In genomic region chr10:98209441-98209840, GRCh38 we compare ENCODE assay signal across 36 cellular contexts. TPM values are rescaled to one million over a fixed set of nuclear protein-coding genes. Genes with fewer than 3 reads are reported as not detected.
"Had no signal": no experiment of that assay in that cellular context is flagged by ENCODE, and none has a peak within 500 bp of the region (broad histone marks: within the 10 kb centered on the region; RNA-seq: fewer than 3 reads in every experiment).

No MANE protein-coding gene starts in this region.

- H3K9ac ChIP-seq: KMS-11 had no signal

- H3K27me3 ChIP-seq: cardiac muscle cell, Peyer's patch had no signal

- ATAC-seq: activated CD8-positive, alpha-beta T cell treated with anti-CD3 and anti-CD28 coated beads, Interleukin-2, amount 10 ng/mL, durations not matched to agents 7 days and 5 days; activated T-cell treated with anti-CD3 and anti-CD28 coated beads, Interleukin-2, amount 50 U/mL, for 4 hours; PC-3 had no signal

- H3K27ac Mint-ChIP-seq: activated CD4-positive, alpha-beta T cell treated with anti-CD3 and anti-CD28 coated beads, Interleukin-2, amount 10 ng/mL, durations not matched to agents 24 days and 14 days; activated CD8-positive, alpha-beta T cell treated with anti-CD3 and anti-CD28 coated beads, Interleukin-2, amount 10 ng/mL, durations not matched to agents 7 days and 5 days; activated naive CD8-positive, alpha-beta T cell treated with anti-CD3 and anti-CD28 coated beads for 36 hours; activated T-helper 1 cell treated with anti-CD3 and anti-CD28 coated beads, Interleukin-12 subunit alpha, Interleukin-12 subunit beta, Interleukin-2, Interleukin-4 antibody, amounts not matched to agents 30 ng/mL and 10 ng/mL and 1 ng/mL, durations not matched to agents 14 hours and 24 hours and 36 hours had no signal

- H3K4me3 ChIP-seq: cardiac muscle cell, Peyer's patch had no signal

- H3K27me3 Mint-ChIP-seq: activated CD4-positive, alpha-beta T cell treated with anti-CD3 and anti-CD28 coated beads, Interleukin-2, amount 10 ng/mL, durations not matched to agents 24 days and 14 days; activated naive CD8-positive, alpha-beta T cell treated with anti-CD3 and anti-CD28 coated beads for 36 hours; central memory CD8-positive, alpha-beta T cell had no signal

- H3K4me1 ChIP-seq: Peyer's patch had no signal

- H3K4me3 Mint-ChIP-seq: activated CD4-positive, alpha-beta T cell treated with anti-CD3 and anti-CD28 coated beads, Interleukin-2, amount 10 ng/mL, durations not matched to agents 24 days and 14 days; activated CD8-positive, alpha-beta T cell treated with anti-CD3 and anti-CD28 coated beads, Interleukin-2, amount 10 ng/mL, durations not matched to agents 7 days and 5 days; activated naive CD8-positive, alpha-beta T cell treated with anti-CD3 and anti-CD28 coated beads for 36 hours; activated T-cell treated with anti-CD3 and anti-CD28 coated beads, Interleukin-2, amount 50 U/mL, for 4 hours; activated T-helper 1 cell treated with anti-CD3 and anti-CD28 coated beads, Interleukin-12 subunit alpha, Interleukin-12 subunit beta, Interleukin-2, Interleukin-4 antibody, amounts not matched to agents 30 ng/mL and 10 ng/mL and 1 ng/mL, durations not matched to agents 14 hours and 24 hours and 36 hours; central memory CD8-positive, alpha-beta T cell had no signal

- H3K27ac ChIP-seq: cardiac muscle cell, KMS-11, Peyer's patch, WERI-Rb-1 had no signal

- H3K9me3 ChIP-seq: Peyer's patch had no signal

- DNase-seq: activated CD4-positive, alpha-beta T cell treated with anti-CD3 and anti-CD28 coated beads for 1 hour; activated CD4-positive, alpha-beta T cell treated with anti-CD3 and anti-CD28 coated beads, Interleukin-2, amount 10 ng/mL, durations not matched to agents 24 days and 14 days; activated CD4-positive, alpha-beta T cell treated with anti-CD3 and anti-CD28 coated beads, Interleukin-2, amount 50 U/mL, for 48 hours; activated CD4-positive, CD25-positive, alpha-beta regulatory T cell; activated CD8-positive, alpha-beta T cell treated with anti-CD3 and anti-CD28 coated beads, Interleukin-2, amount 10 ng/mL, durations not matched to agents 7 days and 5 days; activated effector memory CD4-positive, alpha-beta T cell treated with Interleukin-2 at 50 U/mL for 16 hours; activated naive CD4-positive, alpha-beta T cell treated with anti-CD3 and anti-CD28 coated beads, Interleukin-2, amount 50 U/mL, for 16 hours; activated naive CD8-positive, alpha-beta T cell treated with anti-CD3 and anti-CD28 coated beads for 36 hours; activated T-cell treated with anti-CD3 and anti-CD28 coated beads for 4 hours; activated T-cell treated with anti-CD3 and anti-CD28 coated beads, Interleukin-2, amount 50 U/mL, for 4 hours; amniotic stem cell; aorta; MM.1S; NCI-H1092 treated with DMSO at 0.1 percent for 48 hours; NCI-H1417; NCI-H146; NCI-H187; NCI-H2029 treated with DMSO at 0.1 percent for 48 hours; NCI-H2107; NCI-H2171; NCI-H510A; NCI-H526; NCI-H748 treated with DMSO at 0.1 percent for 48 hours; NK-92 treated with Interleukin-12 subunit alpha and Interleukin-12 subunit beta, amount 100 ng/mL, for 24 hours; PC-3; RPMI8226; SW 1271; T-helper 1 cell; T1000; WERI-Rb-1 had no signal

- H3K9me3 Mint-ChIP-seq: activated CD4-positive, alpha-beta T cell treated with anti-CD3 and anti-CD28 coated beads, Interleukin-2, amount 10 ng/mL, durations not matched to agents 24 days and 14 days; activated naive CD8-positive, alpha-beta T cell treated with anti-CD3 and anti-CD28 coated beads for 36 hours; activated T-cell treated with anti-CD3 and anti-CD28 coated beads, Interleukin-2, amount 50 U/mL, for 4 hours; activated T-helper 1 cell treated with anti-CD3 and anti-CD28 coated beads, Interleukin-12 subunit alpha, Interleukin-12 subunit beta, Interleukin-2, Interleukin-4 antibody, amounts not matched to agents 30 ng/mL and 10 ng/mL and 1 ng/mL, durations not matched to agents 14 hours and 24 hours and 36 hours; central memory CD8-positive, alpha-beta T cell had no signal

- H3K4me2 ChIP-seq: KMS-11 had no signal

RNA-seq across cellular contexts. Expression of gene LOXL4, which starts 58.6 kb away (rescaled TPM):
- total RNA-seq: activated CD4-positive, alpha-beta T cell treated with anti-CD3 and anti-CD28 coated beads, Interleukin-2, amount 10 ng/mL, durations not matched to agents 24 days and 14 days; activated CD8-positive, alpha-beta T cell treated with anti-CD3 and anti-CD28 coated beads, Interleukin-2, amount 10 ng/mL, durations not matched to agents 7 days and 5 days; activated naive CD8-positive, alpha-beta T cell treated with anti-CD3 and anti-CD28 coated beads for 36 hours; activated T-cell treated with anti-CD3 and anti-CD28 coated beads, Interleukin-2, amount 50 U/mL, for 4 hours; activated T-helper 1 cell treated with anti-CD3 and anti-CD28 coated beads, Interleukin-12 subunit alpha, Interleukin-12 subunit beta, Interleukin-2, Interleukin-4 antibody, amounts not matched to agents 30 ng/mL and 10 ng/mL and 1 ng/mL, durations not matched to agents 14 hours and 24 hours and 36 hours; T-helper 2 cell treated with Interferon-gamma antibody and Interleukin-4, amounts not matched to agents 100 ng/mL and 5 ng/mL, for 36 hours had no signal
